Comparison of ENCODE assay signal across 9 cellular contexts in the genomic region with DNA sequence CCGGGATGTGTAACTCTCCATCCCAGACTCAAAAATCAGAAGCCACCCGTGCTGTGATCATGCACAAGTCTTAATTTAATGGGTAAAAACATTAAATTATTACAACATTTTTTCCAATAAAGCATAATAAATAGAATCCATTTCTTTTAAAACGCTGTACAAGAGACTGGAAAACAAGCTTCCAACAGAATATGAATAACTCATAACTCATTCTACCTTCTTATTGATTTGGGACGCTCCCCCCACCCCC. TPM values are rescaled to one million over a fixed set of nuclear protein-coding genes. Genes with fewer than 3 reads are reported as not detected.
DNase-seq lines count a peak whose midpoint lies in the region; ATAC-seq and TF ChIP-seq lines count a peak whose summit lies in the region.
"Had no signal": no experiment of that assay in that cellular context is flagged by ENCODE, and none has a peak within 500 bp of the region (broad histone marks: within the 10 kb centered on the region; RNA-seq: fewer than 3 reads in every experiment).

No MANE protein-coding gene starts in this region.

- H3K36me3 ChIP-seq in DND-41 (ENCODE audit: insufficient read depth, low read length) (peaks cover 34% of the 10 kb centered on the region), SJSA1 (peaks cover 38% of the 10 kb centered on the region), esophagus squamous epithelium (peaks cover 0 to 24% (median 6%) of the 10 kb centered on the region in 3 donors), psoas muscle (ENCODE audit: insufficient read depth in 1 of 2, low read depth in 1 of 2) (peaks cover 0 to 18% of the 10 kb centered on the region in 2 donors)

- TF ChIP-seq CTCF in DND-41 (IDR thresholded peaks at IDR 0.05; ENCODE audit: borderline replicate concordance, extremely low read depth, low read length, poor library complexity, severe bottlenecking) (no peak), esophagus squamous epithelium (IDR thresholded peaks at IDR 0.05) (no peak), psoas muscle (IDR thresholded peaks at IDR 0.05) (no peak)

- WGBS in esophagus squamous epithelium, 2 donors = 0 to 2% methylated on average over 4 of the region's 4 CpGs
- WGBS in psoas muscle, 3 donors = 3 to 7% (median 6%) methylated on average over 4 of the region's 4 CpGs

- H3K27me3 ChIP-seq in DND-41 (ENCODE audit: insufficient read depth, low read length, poor library complexity) = no peaks in the 10 kb centered on the region
- no peaks in the 10 kb centered on the region for H3K27me3 ChIP-seq in SJSA1 (replicated peaks)
- H3K27me3 ChIP-seq in esophagus squamous epithelium = no peaks in the 10 kb centered on the region
- no peaks in the 10 kb centered on the region for H3K27me3 ChIP-seq in psoas muscle (ENCODE audit: insufficient read depth in 3 of 3, low read length in 2 of 3)

- no peak for ATAC-seq in DND-41 (ENCODE audit: insufficient read depth, low read depth)
- ATAC-seq in psoas muscle = no peak
- no peak for ATAC-seq in HG03469 (IDR thresholded peaks at IDR 0.05; ENCODE audit: unreplicated experiment)
- ATAC-seq in GM21528 (IDR thresholded peaks at IDR 0.05; ENCODE audit: low FRiP score, unreplicated experiment) = no peak

- no peak overlapping the region for H2AFZ ChIP-seq in DND-41 (ENCODE audit: low read depth, low read length)

- peaks cover 52% of the 10 kb centered on the region for H3K79me2 ChIP-seq in DND-41 (ENCODE audit: insufficient read depth, low read length)

- H3K27ac ChIP-seq in DND-41 (ENCODE audit: low read length) (peak overlapping the region; percentile 79), SJSA1 (peak overlapping the region; percentile 22; the same call in 1 of the 2 replicates), esophagus squamous epithelium (peak overlapping the region; percentile 88 to 97 (median 93)), psoas muscle (peak overlapping the region; percentile 82)

- DNase-seq in DND-41 (no peak), SJSA1 (ENCODE audit: low read depth in 1 of 2, low spot score in 2 of 2) (no peak), esophagus squamous epithelium (lab: John Stamatoyannopoulos, UW) (no peak), psoas muscle (no peak), retina (no peak), DMS 273 treated with DMSO at 0.1 percent for 48 hours (lab: John Stamatoyannopoulos, UW) (no peak)

- peak overlapping the region; percentile 90 for H3K4me2 ChIP-seq in DND-41 (ENCODE audit: insufficient read depth, low read length)

- intact Hi-C loops in esophagus squamous epithelium (cut with DNase I) = loop anchor here (5.0 kb wide), 1 partner anchor 64 kb away; the partner anchor contains the start of gene KEAP1
- intact Hi-C loops in psoas muscle (cut with DNase I) = loop anchor here in 1 of 2 donors (5.0 kb wide), 2 partner anchors 64 to 164 kb away; partner anchors contain the start of genes CDC37 and KEAP1

- peak overlapping the region; percentile 89 for H3K9ac ChIP-seq in DND-41 (ENCODE audit: low read depth, low read length)

- H3K4me1 ChIP-seq in DND-41 (ENCODE audit: insufficient read depth, low read length) = peaks cover 56% of the 10 kb centered on the region
- peaks cover 29% of the 10 kb centered on the region for H3K4me1 ChIP-seq in SJSA1 (replicated peaks)
- H3K4me1 ChIP-seq in esophagus squamous epithelium = peaks cover 33 to 56% (median 34%) of the 10 kb centered on the region in 3 donors
- H3K4me1 ChIP-seq in psoas muscle = peaks cover 33% of the 10 kb centered on the region

- H4K20me1 ChIP-seq in DND-41 (ENCODE audit: insufficient read depth, low read length) = peaks cover 32% of the 10 kb centered on the region

- H3K9me3 ChIP-seq in DND-41 (ENCODE audit: insufficient read depth, low read length, severe bottlenecking) = no peaks in the 10 kb centered on the region
- H3K9me3 ChIP-seq in SJSA1 (replicated peaks) = no peaks in the 10 kb centered on the region
- no peaks in the 10 kb centered on the region for H3K9me3 ChIP-seq in esophagus squamous epithelium
- no peaks in the 10 kb centered on the region for H3K9me3 ChIP-seq in psoas muscle

- H3K4me3 ChIP-seq in DND-41 (ENCODE audit: low read depth in 1 of 2, low read length in 2 of 2) = peak overlapping the region in 1 of 2 experiments; percentile 83; a peak in 2 of 4 replicates
- H3K4me3 ChIP-seq in SJSA1 = peak overlapping the region; percentile 78
- peak overlapping the region; percentile 88 to 97 (median 92) for H3K4me3 ChIP-seq in esophagus squamous epithelium
- peak overlapping the region; percentile 92 for H3K4me3 ChIP-seq in psoas muscle

- no peak for TF ChIP-seq POLR2A in esophagus squamous epithelium (IDR thresholded peaks at IDR 0.05)

RNA-seq across cellular contexts. Expression of gene KRI1, which starts 0.5 kb away (rescaled TPM):
- total RNA-seq in SJSA1 (2014; rRNA removed; shearing (Covaris generic)) = 15.2 and 19.2 TPM in 2 replicates
- total RNA-seq in esophagus squamous epithelium (10 to 100 TPM; 18.2 to 30.3 (median 23.9) TPM), psoas muscle (10 to 100 TPM; 17.3 to 20.6 (median 20.3) TPM)
- polyA plus RNA-seq in psoas muscle = 10 to 100 TPM; 14.8 to 21.6 (median 20.1) TPM

RNA-seq across cellular contexts. Expression of gene CDKN2D, which starts 2.4 kb away (rescaled TPM):
- 28.1 and 36.6 TPM in 2 replicates for total RNA-seq in SJSA1 (2014; rRNA removed; shearing (Covaris generic))
- total RNA-seq in esophagus squamous epithelium = 10 to 100 TPM in 1 of 4 donors, 1 to 10 TPM in 3; 5.1 to 14.4 (median 6.2) TPM
- total RNA-seq in psoas muscle = 10 to 100 TPM in 3 of 4 donors, 1 to 10 TPM in 1; 6.1 to 13.1 (median 11.8) TPM
- 10 to 100 TPM; 18.0 to 29.2 (median 22.7) TPM for polyA plus RNA-seq in psoas muscle

RNA-seq across cellular contexts. Expression of gene AP1M2, which starts 20.8 kb away (rescaled TPM):
- total RNA-seq in SJSA1 (2014; rRNA removed; shearing (Covaris generic)) = 4.9 and 9.9 TPM in 2 replicates
- total RNA-seq in esophagus squamous epithelium (10 to 100 TPM; 24.8 to 67.0 (median 57.1) TPM), psoas muscle (not detected)
- polyA plus RNA-seq in psoas muscle = under 1 TPM in 1 of 3 donors, not detected in 2; 0.13 TPM

RNA-seq across cellular contexts. Expression of gene ATG4D, which starts 22.6 kb away (rescaled TPM):
- total RNA-seq in SJSA1 (2014; rRNA removed; shearing (Covaris generic)) = 39.2 and 39.4 TPM in 2 replicates
- 10 to 100 TPM; 46.5 to 59.3 (median 51.4) TPM for total RNA-seq in esophagus squamous epithelium
- 10 to 100 TPM; 42.5 to 71.8 (median 60.8) TPM for total RNA-seq in psoas muscle
- 10 to 100 TPM; 49.3 to 95.7 (median 72.8) TPM for polyA plus RNA-seq in psoas muscle

RNA-seq across cellular contexts. Expression of gene S1PR5, which starts 49.1 kb away (rescaled TPM):
- 0.05 TPM in 1 of 2 replicates, not detected in the other for total RNA-seq in SJSA1 (2014; rRNA removed; shearing (Covaris generic))
- total RNA-seq in esophagus squamous epithelium (10 to 100 TPM in 3 of 4 donors, 1 to 10 TPM in 1; 8.9 to 27.2 (median 16.3) TPM), psoas muscle (under 1 TPM; 0.15 to 0.30 (median 0.17) TPM)
- polyA plus RNA-seq in psoas muscle = under 1 TPM; 0.07 to 0.12 (median 0.08) TPM
- total RNA-seq: RPMI7951 had no signal

Comparison
In these comparisons a context has a peak if more than half of its experiments do, and no peak if none do; other contexts are left out.
1. H3K27ac ChIP-seq: peak in every context shown above with its lines; median percentile 93 in esophagus squamous epithelium; 82 in psoas muscle; 79 in DND-41; 22 in SJSA1.